In the genomic region with DNA sequence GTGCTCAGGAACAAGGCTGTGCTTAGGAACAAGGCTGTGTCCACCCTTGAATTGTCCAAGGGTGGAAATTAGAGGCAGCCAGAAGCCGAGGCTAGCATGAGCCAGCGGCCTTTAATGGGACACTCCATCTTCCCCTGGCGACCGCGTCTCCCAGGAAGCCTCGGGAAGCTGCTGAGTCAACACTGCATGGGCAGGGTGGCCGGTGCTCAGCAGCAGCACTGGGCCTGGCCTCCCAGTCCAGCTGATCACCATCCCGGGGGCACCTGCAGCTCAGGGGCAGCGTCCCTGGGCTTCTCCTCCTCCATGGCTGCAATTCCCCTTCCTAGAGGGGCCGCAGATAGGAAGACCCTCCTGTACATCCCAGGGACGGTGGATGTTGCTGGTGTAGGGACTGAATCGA, we compare ENCODE assay signal across 23 cellular contexts.
"Had no signal": no experiment of that assay in that cellular context is flagged by ENCODE, and none has a peak within 500 bp of the region (broad histone marks: within the 10 kb centered on the region; RNA-seq: fewer than 3 reads in every experiment).

No MANE protein-coding gene starts in this region.

- H3K4me2 ChIP-seq: neural progenitor cell had no signal

- H3K9me3 ChIP-seq: esophagus squamous epithelium, gastroesophageal sphincter, left ventricle myocardium inferior, lower lobe of right lung, testis, tibial nerve, upper lobe of right lung had no signal

- H3K27me3 ChIP-seq: neural progenitor cell, testis had no signal

- H3K36me3 ChIP-seq: esophagus squamous epithelium, gastroesophageal sphincter, left ventricle myocardium inferior, lower lobe of right lung, neural progenitor cell, tibial nerve, upper lobe of right lung had no signal

- DNase-seq: effector memory CD8-positive, alpha-beta T cell; esophagus squamous epithelium; foreskin fibroblast; immature natural killer cell; left cardiac atrium; left ventricle myocardium inferior; lower lobe of right lung; midbrain; occipital lobe; stimulated activated CD4-positive, alpha-beta T cell treated with anti-CD3 and anti-CD28 coated beads, Interleukin-2, amount 100 ng/mL, for 24 hours; stimulated activated CD4-positive, alpha-beta T cell treated with anti-CD3 and anti-CD28 coated beads, Interleukin-4, amount 100 ng/mL, for 4 hours; stimulated activated naive B cell treated with anti-CD40 and anti-IgM and Interleukin-4, amounts not matched to agents 10 μg/mL and 1 μg/mL and 100 μg/mL, for 72 hours; stimulated activated naive CD8-positive, alpha-beta T cell treated with anti-CD3 and anti-CD28 coated beads, Interleukin-15, amount 100 ng/mL, for 72 hours; testis; upper lobe of right lung had no signal

- H3K9ac ChIP-seq: neural progenitor cell had no signal

- H2AFZ ChIP-seq: neural progenitor cell had no signal

- H3K27ac Mint-ChIP-seq: dendritic cell treated with granulocyte-macrophage colony-stimulating factor and Interleukin-4, amounts not matched to agents 40 ng/mL and 50 ng/mL, for 4 days; effector memory CD8-positive, alpha-beta T cell; immature natural killer cell; memory B cell; natural killer cell treated with Interleukin-12 subunit alpha and Interleukin-12 subunit beta and Interleukin-15 and Interleukin-18, amount 100 ng/mL, for 72 hours; neural progenitor cell; stimulated activated naive B cell treated with anti-CD40 and anti-IgM and Interleukin-4, amounts not matched to agents 10 μg/mL and 1 μg/mL and 100 μg/mL, for 72 hours; stimulated activated naive CD8-positive, alpha-beta T cell treated with anti-CD3 and anti-CD28 coated beads, Interleukin-15, amount 100 ng/mL, for 72 hours had no signal

- H3K4me3 ChIP-seq: esophagus squamous epithelium, gastroesophageal sphincter, left ventricle myocardium inferior, lower lobe of right lung, neural progenitor cell, testis, tibial nerve, upper lobe of right lung had no signal

- H3K9me3 Mint-ChIP-seq: dendritic cell treated with granulocyte-macrophage colony-stimulating factor and Interleukin-4, amounts not matched to agents 40 ng/mL and 50 ng/mL, for 4 days; effector memory CD8-positive, alpha-beta T cell; memory B cell; natural killer cell treated with Interleukin-12 subunit alpha and Interleukin-12 subunit beta and Interleukin-15 and Interleukin-18, amount 100 ng/mL, for 72 hours; neural progenitor cell; stimulated activated naive B cell treated with anti-CD40 and anti-IgM and Interleukin-4, amounts not matched to agents 10 μg/mL and 1 μg/mL and 100 μg/mL, for 72 hours; stimulated activated naive CD8-positive, alpha-beta T cell treated with anti-CD3 and anti-CD28 coated beads, Interleukin-15, amount 100 ng/mL, for 72 hours had no signal

- H3K4me3 Mint-ChIP-seq: dendritic cell treated with granulocyte-macrophage colony-stimulating factor and Interleukin-4, amounts not matched to agents 40 ng/mL and 50 ng/mL, for 4 days; effector memory CD8-positive, alpha-beta T cell; immature natural killer cell; memory B cell; natural killer cell treated with Interleukin-12 subunit alpha and Interleukin-12 subunit beta and Interleukin-15 and Interleukin-18, amount 100 ng/mL, for 72 hours; neural progenitor cell; stimulated activated naive B cell treated with anti-CD40 and anti-IgM and Interleukin-4, amounts not matched to agents 10 μg/mL and 1 μg/mL and 100 μg/mL, for 72 hours; stimulated activated naive CD8-positive, alpha-beta T cell treated with anti-CD3 and anti-CD28 coated beads, Interleukin-15, amount 100 ng/mL, for 72 hours had no signal

- H3K36me3 Mint-ChIP-seq: immature natural killer cell; memory B cell; natural killer cell treated with Interleukin-12 subunit alpha and Interleukin-12 subunit beta and Interleukin-15 and Interleukin-18, amount 100 ng/mL, for 72 hours; neural progenitor cell; stimulated activated naive B cell treated with anti-CD40 and anti-IgM and Interleukin-4, amounts not matched to agents 10 μg/mL and 1 μg/mL and 100 μg/mL, for 72 hours had no signal

- H3K4me1 Mint-ChIP-seq: immature natural killer cell; memory B cell; neural progenitor cell; stimulated activated naive CD8-positive, alpha-beta T cell treated with anti-CD3 and anti-CD28 coated beads, Interleukin-15, amount 100 ng/mL, for 72 hours had no signal

- FAIRE-seq: colon, keratinocyte had no signal

- H3K4me1 ChIP-seq: esophagus squamous epithelium, gastroesophageal sphincter, left ventricle myocardium inferior, lower lobe of right lung, neural progenitor cell, testis, tibial nerve, upper lobe of right lung had no signal

- H3K27ac ChIP-seq: esophagus squamous epithelium, gastroesophageal sphincter, left ventricle myocardium inferior, lower lobe of right lung, neural progenitor cell, testis, tibial nerve, upper lobe of right lung had no signal
